Comparison of ENCODE assay signal across 18 cellular contexts in the genomic region with DNA sequence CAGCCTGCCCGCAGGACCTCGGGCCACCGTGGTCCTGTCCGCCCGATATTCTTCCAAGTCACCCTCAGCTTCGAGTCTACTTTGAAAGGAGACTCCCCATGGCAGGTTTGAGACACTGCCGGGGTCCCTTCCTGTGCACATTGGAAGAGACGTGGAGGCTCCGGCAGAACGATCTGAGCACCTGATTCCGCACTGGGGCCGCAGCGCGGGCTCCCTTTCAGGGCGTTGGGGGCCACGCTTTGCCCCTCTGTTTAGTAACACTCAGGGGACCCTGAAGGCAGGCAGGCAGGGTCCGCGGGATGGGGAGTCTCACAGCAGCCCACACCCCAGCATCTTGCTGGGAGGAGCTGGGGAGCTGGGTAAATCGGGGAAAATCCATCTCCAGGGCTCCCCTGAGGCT. TPM values are rescaled to one million over a fixed set of nuclear protein-coding genes. Genes with fewer than 3 reads are reported as not detected.
DNase-seq lines count a peak whose midpoint lies in the region; ATAC-seq and TF ChIP-seq lines count a peak whose summit lies in the region.
"Had no signal": no experiment of that assay in that cellular context is flagged by ENCODE, and none has a peak within 500 bp of the region (broad histone marks: within the 10 kb centered on the region; RNA-seq: fewer than 3 reads in every experiment).

No MANE protein-coding gene starts in this region.

- no peak overlapping the region for H3K4me2 ChIP-seq in neuronal stem cell (ENCODE audit: insufficient read depth, low read length, poor library complexity, severe bottlenecking)
- H3K4me2 ChIP-seq: A549; BLaER1 treated with 17β-estradiol and CSF1 and Interleukin-3, amounts not matched to agents 10 nM and 100 nM had no signal

- H3K36me3 Mint-ChIP-seq in naive thymus-derived CD8-positive, alpha-beta T cell = no peaks in the 10 kb centered on the region
- H3K36me3 Mint-ChIP-seq: CD8-positive, alpha-beta T cell had no signal

- H3K27me3 Mint-ChIP-seq in naive thymus-derived CD8-positive, alpha-beta T cell = peaks cover 0 to 4% (median 0%) of the 10 kb centered on the region in 5 donors
- H3K27me3 Mint-ChIP-seq: CD4-positive, alpha-beta T cell had no signal

- TF ChIP-seq CTCF in ascending aorta (IDR thresholded peaks at IDR 0.05) = no peak

- H2BK120ac ChIP-seq in neuronal stem cell (ENCODE audit: low read depth, low read length) = peak overlapping the region; percentile 91

- H2AFZ ChIP-seq in neuronal stem cell (ENCODE audit: low read length) = no peak overlapping the region

- H3K4me3 ChIP-seq in H7 (ENCODE audit: insufficient read depth, low read depth, low read length) = no peak overlapping the region
- peak overlapping the region; percentile 52 for H3K4me3 ChIP-seq in SJCRH30
- H3K4me3 ChIP-seq in neuronal stem cell (ENCODE audit: low read length in 2 of 2) = no peak overlapping the region
- H3K4me3 ChIP-seq in ascending aorta = no peak overlapping the region
- H3K4me3 ChIP-seq: A549; BLaER1 treated with 17β-estradiol and CSF1 and Interleukin-3, amounts not matched to agents 10 nM and 100 nM had no signal

- no peaks in the 10 kb centered on the region for H3K9me3 ChIP-seq in SJCRH30 (replicated peaks)
- peaks cover 0 to 3% of the 10 kb centered on the region in 2 donors for H3K9me3 ChIP-seq in neuronal stem cell (replicated peaks in 1 of 2; ENCODE audit: control insufficient read depth in 2 of 2, insufficient read depth in 1 of 2, low read depth in 1 of 2, low read length in 2 of 2)
- no peaks in the 10 kb centered on the region for H3K9me3 ChIP-seq in ascending aorta
- H3K9me3 ChIP-seq: A549; BLaER1 treated with 17β-estradiol and CSF1 and Interleukin-3, amounts not matched to agents 10 nM and 100 nM; Caco-2 had no signal

- ATAC-seq in naive thymus-derived CD8-positive, alpha-beta T cell = no peak
- ATAC-seq: CD8-positive, alpha-beta T cell had no signal

- no peak overlapping the region for H3K27ac Mint-ChIP-seq in naive thymus-derived CD8-positive, alpha-beta T cell
- H3K27ac Mint-ChIP-seq: B cell; CD4-positive, alpha-beta T cell; CD8-positive, alpha-beta T cell had no signal

- H4K8ac ChIP-seq in neuronal stem cell (ENCODE audit: low read depth, low read length) = no peak overlapping the region

- H3K4me1 ChIP-seq in SJCRH30 (peaks cover 37% of the 10 kb centered on the region), neuronal stem cell (ENCODE audit: control insufficient read depth in 2 of 2, insufficient read depth in 1 of 2, low read depth in 1 of 2, low read length in 2 of 2) (peaks cover 6 to 14% of the 10 kb centered on the region in 2 donors), ascending aorta (peaks cover 0 to 6% of the 10 kb centered on the region in 2 donors)
- H3K4me1 ChIP-seq: BLaER1 treated with 17β-estradiol and CSF1 and Interleukin-3, amounts not matched to agents 10 nM and 100 nM; Caco-2 had no signal

- peak overlapping the region; percentile 99 for H2AK5ac ChIP-seq in neuronal stem cell (ENCODE audit: low read depth, low read length)

- H3K36me3 ChIP-seq in H7 (replicated peaks; ENCODE audit: control insufficient read depth, insufficient read depth, low read length) (no peaks in the 10 kb centered on the region), SJCRH30 (no peaks in the 10 kb centered on the region), neuronal stem cell (replicated peaks in 1 of 2; ENCODE audit: control insufficient read depth in 2 of 2, insufficient read depth in 2 of 2, low read length in 2 of 2) (no peaks in the 10 kb centered on the region), ascending aorta (no peaks in the 10 kb centered on the region)
- H3K36me3 ChIP-seq: BLaER1 treated with 17β-estradiol and CSF1 and Interleukin-3, amounts not matched to agents 10 nM and 100 nM had no signal

- H3K14ac ChIP-seq in neuronal stem cell (ENCODE audit: low read length) = peak overlapping the region; percentile 71

- H2BK12ac ChIP-seq in neuronal stem cell (ENCODE audit: low read length) = no peak overlapping the region

- H3K18ac ChIP-seq in neuronal stem cell (ENCODE audit: low read length) = peak overlapping the region; percentile 87

- peaks cover 9 to 22% (median 16%) of the 10 kb centered on the region in 4 donors for H3K4me1 Mint-ChIP-seq in naive thymus-derived CD8-positive, alpha-beta T cell
- H3K4me1 Mint-ChIP-seq: B cell had no signal

- intact Hi-C loops in posterior vena cava (cut with DNase I) (no loop called here), ascending aorta (cut with DNase I) (no loop called here)

- no peak overlapping the region for H3K4ac ChIP-seq in neuronal stem cell (ENCODE audit: low read length)

- H4K91ac ChIP-seq in neuronal stem cell (ENCODE audit: low read depth, low read length, poor library complexity) = peak overlapping the region; percentile 72

- peak overlapping the region; percentile 14; the same call in 1 of the 2 replicates for H3K27ac ChIP-seq in SJCRH30
- no peak overlapping the region for H3K27ac ChIP-seq in neuronal stem cell (replicated peaks; ENCODE audit: low read length)
- H3K27ac ChIP-seq in ascending aorta = no peak overlapping the region
- H3K27ac ChIP-seq: 22Rv1; A549; BLaER1 treated with 17β-estradiol and CSF1 and Interleukin-3, amounts not matched to agents 10 nM and 100 nM; C4-2B had no signal

- POLR2A ChIA-PET in naive thymus-derived CD8-positive, alpha-beta T cell (lab: Charles Lee) = interaction anchor here (0.6 kb wide), 1 partner anchor 123 kb away, joined by 3 read pairs; no protein-coding TSS in a partner anchor

- no CpG with 5 or more reads among the region's 19 CpGs for WGBS in neuronal stem cell (ENCODE audit: extremely low coverage in 2 of 2, insufficient read length in 2 of 2, insufficient replicate concordance in 1 of 2), 2 donors

- H3K23ac ChIP-seq in neuronal stem cell (ENCODE audit: low read depth, low read length, poor library complexity) = peak overlapping the region; percentile 95

- no peaks in the 10 kb centered on the region for H3K9me3 Mint-ChIP-seq in naive thymus-derived CD8-positive, alpha-beta T cell
- H3K9me3 Mint-ChIP-seq: CD4-positive, alpha-beta T cell; CD8-positive, alpha-beta T cell had no signal

- peak overlapping the region; percentile 96 for H2BK15ac ChIP-seq in neuronal stem cell (ENCODE audit: low read length)

- H2BK5ac ChIP-seq in neuronal stem cell (ENCODE audit: low read length) = peak overlapping the region; percentile 87

- no peaks in the 10 kb centered on the region for H3K79me1 ChIP-seq in neuronal stem cell (ENCODE audit: low read depth, low read length)

- H3K4me3 Mint-ChIP-seq in naive thymus-derived CD8-positive, alpha-beta T cell = peak overlapping the region in 1 of 10 donors; percentile 48
- H3K4me3 Mint-ChIP-seq: B cell; CD4-positive, alpha-beta T cell; CD8-positive, alpha-beta T cell had no signal

- no peak overlapping the region for H3K9ac ChIP-seq in neuronal stem cell (ENCODE audit: low read depth, low read length, poor library complexity)
- H3K9ac ChIP-seq: BLaER1 treated with 17β-estradiol and CSF1 and Interleukin-3, amounts not matched to agents 10 nM and 100 nM had no signal

- DNase-seq in H7 (peak; percentile 68), SJCRH30 (no peak), neuronal stem cell (ENCODE audit: low spot score) (no peak), posterior vena cava (ENCODE audit: low spot score) (no peak), ascending aorta (ENCODE audit: low spot score in 2 of 2) (no peak)
- DNase-seq in naive thymus-derived CD8-positive, alpha-beta T cell = no peak
- DNase-seq: AML-193; Caco-2; Calu3; CD4-positive, alpha-beta T cell; CD8-positive, alpha-beta T cell; DMS79 treated with DMSO at 0.1 percent for 48 hours; GF-D8 had no signal

- no peaks in the 10 kb centered on the region for H3K27me3 ChIP-seq in H7 (ENCODE audit: control insufficient read depth, insufficient read depth, low read length)
- H3K27me3 ChIP-seq in SJCRH30 = no peaks in the 10 kb centered on the region
- H3K27me3 ChIP-seq in neuronal stem cell (ENCODE audit: control insufficient read depth in 3 of 3, insufficient read depth in 3 of 3, low read depth in 1 of 3, low read length in 3 of 3) = peaks cover 0 to 56% (median 0%) of the 10 kb centered on the region in 3 experiments
- no peaks in the 10 kb centered on the region for H3K27me3 ChIP-seq in ascending aorta

RNA-seq across cellular contexts. Expression of a gene that starts 30.6 kb away (rescaled TPM):
- total RNA-seq in H7 (2014; rRNA removed; shearing (Covaris generic)) = 10.0 and 12.8 TPM in 2 replicates
- total RNA-seq in SJCRH30 (2014; rRNA removed; shearing (Covaris generic)) = 141 and 144 TPM in 2 replicates
- 5.1 TPM for polyA plus RNA-seq in neuronal stem cell (2013, experiment 1 of 2)
- polyA plus RNA-seq in neuronal stem cell (2013, experiment 2 of 2) = 5.2 TPM
- under 1 TPM; 0.71 to 0.79 TPM for total RNA-seq in posterior vena cava
- total RNA-seq in naive thymus-derived CD8-positive, alpha-beta T cell = 1 to 10 TPM; 3.0 to 4.3 TPM
- polyA plus RNA-seq in naive thymus-derived CD8-positive, alpha-beta T cell = 1 to 10 TPM; 1.3 to 5.1 (median 1.3) TPM
- total RNA-seq in ascending aorta = 18.9 TPM

RNA-seq across cellular contexts. Expression of a gene that starts 41.4 kb away (rescaled TPM):
- total RNA-seq in H7 (2014; rRNA removed; shearing (Covaris generic)) = 7.1 and 9.5 TPM in 2 replicates
- 2.3 and 2.7 TPM in 2 replicates for total RNA-seq in SJCRH30 (2014; rRNA removed; shearing (Covaris generic))
- polyA plus RNA-seq in neuronal stem cell (2013, experiment 1 of 2) = 6.9 TPM
- polyA plus RNA-seq in neuronal stem cell (2013, experiment 2 of 2) = 6.7 TPM
- total RNA-seq in posterior vena cava = 10 to 100 TPM; 16.4 to 21.8 TPM
- total RNA-seq in naive thymus-derived CD8-positive, alpha-beta T cell = 10 to 100 TPM; 40.7 to 45.1 TPM
- polyA plus RNA-seq in naive thymus-derived CD8-positive, alpha-beta T cell = 10 to 100 TPM; 12.2 to 13.6 (median 12.9) TPM
- 26.9 TPM for total RNA-seq in ascending aorta
